In the genomic region with DNA sequence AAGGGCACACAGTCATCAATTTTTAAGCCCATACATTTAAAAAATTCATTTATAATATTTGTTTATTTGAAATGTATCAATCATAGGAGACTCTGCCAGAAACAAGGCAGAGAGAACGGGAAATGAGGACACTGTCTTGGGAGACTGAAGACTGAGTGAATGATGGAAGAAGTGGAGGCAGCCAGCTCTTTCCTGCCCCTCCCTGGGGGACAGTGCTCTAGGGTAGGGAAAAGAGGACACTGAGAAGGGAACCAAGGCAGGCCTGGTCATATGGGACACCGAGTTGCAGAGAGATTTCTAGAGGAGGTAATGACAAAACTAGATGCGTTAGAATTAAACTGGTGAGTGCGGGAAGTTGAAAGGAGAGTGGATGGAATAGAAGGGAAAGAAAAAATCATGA, we compare ENCODE assay signal across 11 cellular contexts. TPM values are rescaled to one million over a fixed set of nuclear protein-coding genes. Genes with fewer than 3 reads are reported as not detected.
DNase-seq lines count a peak whose midpoint lies in the region; ATAC-seq and TF ChIP-seq lines count a peak whose summit lies in the region.
"Had no signal": no experiment of that assay in that cellular context is flagged by ENCODE, and none has a peak within 500 bp of the region (broad histone marks: within the 10 kb centered on the region; RNA-seq: fewer than 3 reads in every experiment).

No MANE protein-coding gene starts in this region.

- H2BK5ac ChIP-seq in H9 (ENCODE audit: insufficient read length, low read length): no peak overlapping the region

- no peaks in the 10 kb centered on the region; the same call in 1 of the 2 replicates for H3K79me2 ChIP-seq in H9 (ENCODE audit: insufficient read depth, low read length)

- H3K23me2 ChIP-seq in H9 (ENCODE audit: insufficient read length, low read depth, low read length, poor library complexity, severe bottlenecking): no peaks in the 10 kb centered on the region

- H3K4me2 ChIP-seq in H9 (ENCODE audit: insufficient read depth, insufficient read length, low read length): no peak overlapping the region

- TF ChIP-seq EP300 in tibial nerve (IDR thresholded peaks at IDR 0.05): no peak

- no peak overlapping the region for H3K23ac ChIP-seq in H9 (ENCODE audit: insufficient read length, low read depth, low read length)

- DNase-seq in activated CD4-positive, alpha-beta T cell treated with anti-CD3 and anti-CD28 coated beads, Interleukin-2, amount 10 ng/mL, durations not matched to agents 24 days and 14 days: no peak
- DNase-seq in activated CD4-positive, alpha-beta T cell treated with anti-CD3 and anti-CD28 coated beads for 48 hours: no peak
- DNase-seq in coronary artery (ENCODE audit: low spot score) (no peak), tibial nerve (ENCODE audit: low spot score in 2 of 2) (no peak), H9 (no peak), NCI-H2227 treated with DMSO at 0.1 percent for 48 hours (lab: John Stamatoyannopoulos, UW) (no peak)
- DNase-seq: activated effector memory CD4-positive, alpha-beta T cell treated with anti-CD3 and anti-CD28 coated beads, Interleukin-2, amount 50 U/mL, for 16 hours; stimulated activated CD4-positive, alpha-beta T cell treated with anti-CD3 and anti-CD28 coated beads, Interleukin-12 subunit alpha, Interleukin-12 subunit beta, amount 100 ng/mL, for 4 hours had no signal

- H3K27ac Mint-ChIP-seq in activated CD4-positive, alpha-beta T cell treated with anti-CD3 and anti-CD28 coated beads, Interleukin-2, amount 10 ng/mL, durations not matched to agents 24 days and 14 days: peak overlapping the region; percentile 69
- H3K27ac Mint-ChIP-seq in H9: peak overlapping the region in 1 of 3 experiments; percentile 15; a peak in 2 of 7 replicates

- no peaks in the 10 kb centered on the region for H3K79me1 ChIP-seq in H9 (ENCODE audit: insufficient read depth, low read depth, low read length, poor library complexity, severe bottlenecking)

- H3K9me3 ChIP-seq in muscle layer of duodenum (ENCODE audit: control insufficient read depth in 1 of 2, low read length in 2 of 2): no peaks in the 10 kb centered on the region
- H3K9me3 ChIP-seq in tibial nerve: no peaks in the 10 kb centered on the region
- no peaks in the 10 kb centered on the region for H3K9me3 ChIP-seq in H9 (ENCODE audit: control insufficient read depth, low read depth, low read length)

- H2BK20ac ChIP-seq in H9 (ENCODE audit: low read depth, low read length, poor library complexity, severe bottlenecking): no peak overlapping the region

- H3K36me3 ChIP-seq in muscle layer of duodenum (ENCODE audit: control insufficient read depth in 1 of 2, insufficient read depth in 2 of 2, low read length in 2 of 2) (no peaks in the 10 kb centered on the region), tibial nerve (no peaks in the 10 kb centered on the region)

- H3K14ac ChIP-seq in H9 (ENCODE audit: insufficient read depth, low read length): no peak overlapping the region

- no peaks in the 10 kb centered on the region for H3K9me3 Mint-ChIP-seq in activated CD4-positive, alpha-beta T cell treated with anti-CD3 and anti-CD28 coated beads, Interleukin-2, amount 10 ng/mL, durations not matched to agents 24 days and 14 days
- H3K9me3 Mint-ChIP-seq in H9: no peaks in the 10 kb centered on the region

- H2AFZ ChIP-seq in H9 (ENCODE audit: low read length): no peak overlapping the region

- intact Hi-C loops in activated CD4-positive, alpha-beta T cell treated with anti-CD3 and anti-CD28 coated beads, Interleukin-2, amount 10 ng/mL, durations not matched to agents 24 days and 14 days (cut with micrococcal nuclease): loop anchor here (1.0 kb wide), 2 partner anchors 19 to 52 kb away; no protein-coding TSS in a partner anchor

- no peaks in the 10 kb centered on the region for H3K27me3 Mint-ChIP-seq in activated CD4-positive, alpha-beta T cell treated with anti-CD3 and anti-CD28 coated beads, Interleukin-2, amount 10 ng/mL, durations not matched to agents 24 days and 14 days
- no peaks in the 10 kb centered on the region for H3K27me3 Mint-ChIP-seq in H9 (ENCODE audit: low read depth)

- no peak overlapping the region for H3K4me3 Mint-ChIP-seq in activated CD4-positive, alpha-beta T cell treated with anti-CD3 and anti-CD28 coated beads, Interleukin-2, amount 10 ng/mL, durations not matched to agents 24 days and 14 days
- no peak overlapping the region for H3K4me3 Mint-ChIP-seq in H9

- H3T11ph ChIP-seq in H9 (ENCODE audit: low read length): no peak overlapping the region

- no peak overlapping the region for H3K4me3 ChIP-seq in coronary artery
- no peak overlapping the region for H3K4me3 ChIP-seq in muscle layer of duodenum (ENCODE audit: low read depth in 1 of 2, low read length in 2 of 2)
- no peak overlapping the region for H3K4me3 ChIP-seq in tibial nerve

- no peak overlapping the region for H4K5ac ChIP-seq in H9 (ENCODE audit: insufficient read length, low read depth, low read length)

- H2BK15ac ChIP-seq in H9 (ENCODE audit: low read depth, low read length): no peak overlapping the region

- H3K27me3 ChIP-seq in muscle layer of duodenum (ENCODE audit: low read depth, low read length) (no peaks in the 10 kb centered on the region), tibial nerve (no peaks in the 10 kb centered on the region), H9 (ENCODE audit: insufficient read depth, low read length) (no peaks in the 10 kb centered on the region)

- H3K56ac ChIP-seq in H9 (ENCODE audit: insufficient read length, low read depth, low read length): no peak overlapping the region

- no peak for ATAC-seq in HG03378 (IDR thresholded peaks at IDR 0.05; ENCODE audit: unreplicated experiment)

- H4K8ac ChIP-seq in H9 (replicated peaks; ENCODE audit: insufficient read length, low read depth, low read length): no peak overlapping the region

- H3K4ac ChIP-seq in H9 (ENCODE audit: low read depth, low read length): no peak overlapping the region

- H4K91ac ChIP-seq in H9 (ENCODE audit: insufficient read length, low read depth, low read length): no peak overlapping the region

- H3K9ac ChIP-seq in H9 (ENCODE audit: extremely low read depth, insufficient read length, low read length): no peak overlapping the region

- peak overlapping the region; percentile 17 to 77 for H3K27ac ChIP-seq in coronary artery
- H3K27ac ChIP-seq in muscle layer of duodenum (ENCODE audit: low read length): peak overlapping the region; percentile 58
- H3K27ac ChIP-seq in tibial nerve: peak overlapping the region in 3 of 4 donors; percentile 56 to 81 (median 70)
- H3K27ac ChIP-seq in H9 (ENCODE audit: insufficient read length, low read depth, low read length): no peak overlapping the region
- H3K27ac ChIP-seq: epithelial cell of prostate had no signal

- WGBS in tibial nerve, 2 donors: 64 to 70% methylated on average over 4 of the region's 4 CpGs
- 100% methylated on average over 2 of the region's 4 CpGs for WGBS in H9 (ENCODE audit: extremely low coverage, insufficient read length, low lambda C conversion rate)

- no peak for TF ChIP-seq POLR2A in tibial nerve (IDR thresholded peaks at IDR 0.05)

- H2AK5ac ChIP-seq in H9 (ENCODE audit: insufficient read length, low read length): no peak overlapping the region

- no peak for TF ChIP-seq CTCF in coronary artery (IDR thresholded peaks at IDR 0.05)
- TF ChIP-seq CTCF in tibial nerve (IDR thresholded peaks at IDR 0.05): no peak
- TF ChIP-seq CTCF in H9 (conservative IDR thresholded peaks at IDR 0.05): no peak

- no peak overlapping the region for H2BK120ac ChIP-seq in H9 (ENCODE audit: low read depth, low read length, poor library complexity, severe bottlenecking)

- no peaks in the 10 kb centered on the region for H4K20me1 ChIP-seq in H9 (ENCODE audit: control insufficient read depth, insufficient read depth, insufficient read length)

- no peak overlapping the region for H2BK12ac ChIP-seq in H9 (ENCODE audit: insufficient read length, low read depth, low read length)

- peaks cover 5% of the 10 kb centered on the region for H3K36me3 Mint-ChIP-seq in activated CD4-positive, alpha-beta T cell treated with anti-CD3 and anti-CD28 coated beads, Interleukin-2, amount 10 ng/mL, durations not matched to agents 24 days and 14 days (ENCODE audit: low read depth)
- H3K36me3 Mint-ChIP-seq in H9 (ENCODE audit: insufficient read depth in 1 of 3, low read depth in 3 of 3): no peaks in the 10 kb centered on the region

- H3K4me1 ChIP-seq in muscle layer of duodenum (ENCODE audit: control insufficient read depth in 1 of 2, insufficient read depth in 2 of 2, low read length in 2 of 2) (peaks cover 6 to 19% of the 10 kb centered on the region in 2 donors), tibial nerve (peaks cover 3 to 46% (median 18%) of the 10 kb centered on the region in 4 donors), H9 (ENCODE audit: insufficient read depth, low read length) (no peaks in the 10 kb centered on the region; the same call in 1 of the 2 replicates)

- H3K4me1 Mint-ChIP-seq in activated CD4-positive, alpha-beta T cell treated with anti-CD3 and anti-CD28 coated beads, Interleukin-2, amount 10 ng/mL, durations not matched to agents 24 days and 14 days: peaks cover 14% of the 10 kb centered on the region
- peaks cover 8 to 13% of the 10 kb centered on the region in 2 experiments for H3K4me1 Mint-ChIP-seq in H9

- H3K18ac ChIP-seq in H9 (ENCODE audit: insufficient read length, low read depth, low read length): no peak overlapping the region

RNA-seq across cellular contexts. Expression of gene EEIG2, which starts 31.6 kb away (rescaled TPM):
- 13.4 and 14.0 TPM in 2 replicates for total RNA-seq in activated CD4-positive, alpha-beta T cell treated with anti-CD3 and anti-CD28 coated beads, Interleukin-2, amount 10 ng/mL, durations not matched to agents 24 days and 14 days
- total RNA-seq in tibial nerve: 10 to 100 TPM; 14.1 to 20.5 (median 18.1) TPM
- total RNA-seq in H9 (2021): 16.9 and 17.0 TPM in 2 replicates
